23 cellular contexts compared by ENCODE assay signal in the genomic region with DNA sequence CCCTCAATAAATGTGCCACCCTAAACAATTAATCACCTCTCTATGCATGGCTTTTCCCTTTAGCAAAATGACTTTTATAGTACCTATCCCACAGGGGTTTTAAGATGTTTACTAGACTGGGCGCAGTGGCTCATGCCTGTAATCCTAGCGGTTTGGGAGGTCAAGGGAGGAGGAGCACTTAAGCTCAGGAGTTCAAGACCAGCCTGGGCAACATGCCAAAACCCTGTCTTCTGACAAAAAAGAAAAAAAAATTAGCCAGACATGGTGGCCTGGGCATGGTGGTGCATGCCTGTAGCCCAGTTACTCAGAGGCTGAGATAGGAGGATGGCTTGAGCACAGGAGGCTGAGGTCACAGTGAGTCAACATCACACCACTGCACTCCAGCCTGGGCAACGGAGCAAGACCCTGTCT. TPM values are rescaled to one million over a fixed set of nuclear protein-coding genes. Genes with fewer than 3 reads are reported as not detected.
DNase-seq lines count a peak whose midpoint lies in the region; ATAC-seq, FAIRE-seq and TF ChIP-seq lines count a peak whose summit lies in the region.
"Had no signal": no experiment of that assay in that cellular context is flagged by ENCODE, and none has a peak within 500 bp of the region (broad histone marks: within the 10 kb centered on the region; RNA-seq: fewer than 3 reads in every experiment).

No MANE protein-coding gene starts in this region.

- H3K4me3 Mint-ChIP-seq in MCF 10A (ENCODE audit: unreplicated experiment), result no peak overlapping the region
- H3K4me3 Mint-ChIP-seq in WTC11, result no peak overlapping the region
- no peak overlapping the region for H3K4me3 Mint-ChIP-seq in H9
- H3K4me3 Mint-ChIP-seq: CD14-positive monocyte, T-cell had no signal

- no peak overlapping the region for H2BK20ac ChIP-seq in H9 (ENCODE audit: low read depth, low read length, poor library complexity, severe bottlenecking)

- no peak overlapping the region for H2AK5ac ChIP-seq in H9 (ENCODE audit: insufficient read length, low read length)

- POLR2A ChIA-PET in MCF 10A (lab: Yijun Ruan, JAX), result interaction anchor here (0.6 to 1.4 kb wide), 3 partner anchors 10 to 825 kb away, joined by 3 read pairs; no protein-coding TSS in a partner anchor
- POLR2A ChIA-PET in WTC11 (lab: Charles Lee), result no interaction called here

- H2BK120ac ChIP-seq in H9 (ENCODE audit: low read depth, low read length, poor library complexity, severe bottlenecking), result no peak overlapping the region

- H3T11ph ChIP-seq in H9 (ENCODE audit: low read length), result no peak overlapping the region

- H3K79me2 ChIP-seq in H9 (ENCODE audit: insufficient read depth, low read length), result no peaks in the 10 kb centered on the region

- no peak for TF ChIP-seq CTCF in MCF 10A (IDR thresholded peaks at IDR 0.05; ENCODE audit: unreplicated experiment)
- TF ChIP-seq CTCF in breast epithelium (IDR thresholded peaks at IDR 0.05), result no peak
- TF ChIP-seq CTCF in dorsolateral prefrontal cortex (IDR thresholded peaks at IDR 0.05 in 54 of 56, conservative IDR thresholded peaks at IDR 0.05 in 2 of 56; ENCODE audit: low read depth in 1 of 56, partially characterized antibody in 56 of 56), result no peak
- TF ChIP-seq CTCF in WTC11 (IDR thresholded peaks at IDR 0.05), result no peak
- no peak for TF ChIP-seq CTCF in H9 (conservative IDR thresholded peaks at IDR 0.05)

- no peaks in the 10 kb centered on the region for H3K36me3 ChIP-seq in breast epithelium
- H3K36me3 ChIP-seq: adrenal gland, HAP-1, left lung, prostate gland, WERI-Rb-1 had no signal

- H3K79me1 ChIP-seq in H9 (ENCODE audit: insufficient read depth, low read depth, low read length, poor library complexity, severe bottlenecking), result no peaks in the 10 kb centered on the region

- H3K9me3 Mint-ChIP-seq in MCF 10A (ENCODE audit: unreplicated experiment) (no peaks in the 10 kb centered on the region), WTC11 (no peaks in the 10 kb centered on the region), H9 (no peaks in the 10 kb centered on the region)
- H3K9me3 Mint-ChIP-seq: CD14-positive monocyte, T-cell had no signal

- no peak overlapping the region for H2BK12ac ChIP-seq in H9 (ENCODE audit: insufficient read length, low read depth, low read length)

- no peaks in the 10 kb centered on the region for H3K27me3 ChIP-seq in breast epithelium
- no peaks in the 10 kb centered on the region for H3K27me3 ChIP-seq in dorsolateral prefrontal cortex
- H3K27me3 ChIP-seq in H9 (ENCODE audit: insufficient read depth, low read length), result no peaks in the 10 kb centered on the region
- H3K27me3 ChIP-seq: adrenal gland, left lung had no signal

- no peak for ATAC-seq in WTC11
- no peak for ATAC-seq in HG02884 (IDR thresholded peaks at IDR 0.05; ENCODE audit: unreplicated experiment)
- ATAC-seq: left lung, T-cell had no signal

- H3K4me1 ChIP-seq in breast epithelium (no peaks in the 10 kb centered on the region), H9 (ENCODE audit: insufficient read depth, low read length) (no peaks in the 10 kb centered on the region)
- H3K4me1 ChIP-seq: adrenal gland, HAP-1, left lung, prostate gland had no signal

- CTCF ChIA-PET in MCF 10A (lab: Yijun Ruan, JAX) (interaction anchor here (0.5 to 7.9 kb wide), 11 partner anchors 11 to 316 kb away, joined by 3 to 39 read pairs (median 4); no protein-coding TSS in a partner anchor), WTC11 (lab: Charles Lee) (interaction anchor here (0.8 to 1.3 kb wide), 4 partner anchors 14 to 308 kb away, joined by 3 to 6 read pairs (median 4); no protein-coding TSS in a partner anchor)

- TF ChIP-seq POLR2A in breast epithelium (IDR thresholded peaks at IDR 0.05), result no peak

- no CpG with 5 or more reads among the region's 3 CpGs for WGBS in H9 (ENCODE audit: extremely low coverage, insufficient read length, low lambda C conversion rate)

- H3K18ac ChIP-seq in H9 (ENCODE audit: insufficient read length, low read depth, low read length), result no peak overlapping the region

- H3K27ac ChIP-seq in breast epithelium, result no peak overlapping the region
- H3K27ac ChIP-seq in dorsolateral prefrontal cortex, result peak overlapping the region in 41 of 59 donors; percentile 2 to 88 (median 76)
- H3K27ac ChIP-seq in H9 (ENCODE audit: insufficient read length, low read depth, low read length), result no peak overlapping the region
- H3K27ac ChIP-seq: adrenal gland, KMS-11, left lung, prostate gland, WERI-Rb-1 had no signal

- intact Hi-C loops in MCF 10A (cut with micrococcal nuclease) (no loop called here), breast epithelium (cut with DNase I; ENCODE audit: low total_unique reads) (no loop called here), dorsolateral prefrontal cortex (cut with DNase I) (no loop called here)

- no peak overlapping the region for H3K23ac ChIP-seq in H9 (ENCODE audit: insufficient read length, low read depth, low read length)

- no peak overlapping the region for H4K5ac ChIP-seq in H9 (ENCODE audit: insufficient read length, low read depth, low read length)

- H3K36me3 Mint-ChIP-seq in MCF 10A (ENCODE audit: insufficient read depth, unreplicated experiment), result no peaks in the 10 kb centered on the region
- no peaks in the 10 kb centered on the region for H3K36me3 Mint-ChIP-seq in WTC11
- H3K36me3 Mint-ChIP-seq in H9 (ENCODE audit: insufficient read depth in 1 of 3, low read depth in 3 of 3), result no peaks in the 10 kb centered on the region
- H3K36me3 Mint-ChIP-seq: CD14-positive monocyte, T-cell had no signal

- no peak overlapping the region for H3K9ac ChIP-seq in H9 (ENCODE audit: extremely low read depth, insufficient read length, low read length)
- H3K9ac ChIP-seq: KMS-11 had no signal

- no peaks in the 10 kb centered on the region for H4K20me1 ChIP-seq in H9 (ENCODE audit: control insufficient read depth, insufficient read depth, insufficient read length)

- peak; percentile 9 for FAIRE-seq in urothelium cell line (lab: Jason Lieb, UNC)

- no peak overlapping the region for H4K91ac ChIP-seq in H9 (ENCODE audit: insufficient read length, low read depth, low read length)

- no TSS peak for BruUV-seq in MCF 10A (replicated peaks; lab: Mats Ljungman, UMichigan)

- H3K4me2 ChIP-seq in H9 (ENCODE audit: insufficient read depth, insufficient read length, low read length), result no peak overlapping the region
- H3K4me2 ChIP-seq: KMS-11 had no signal

- H3K27ac Mint-ChIP-seq in MCF 10A (ENCODE audit: low read depth, unreplicated experiment), result no peak overlapping the region
- no peak overlapping the region for H3K27ac Mint-ChIP-seq in WTC11
- no peak overlapping the region; a peak in 1 of 7 replicates for H3K27ac Mint-ChIP-seq in H9
- H3K27ac Mint-ChIP-seq: CD14-positive monocyte, T-cell had no signal

- no peak overlapping the region for H2BK5ac ChIP-seq in H9 (ENCODE audit: insufficient read length, low read length)

- no peak overlapping the region for H2BK15ac ChIP-seq in H9 (ENCODE audit: low read depth, low read length)

- H3K4me1 Mint-ChIP-seq in MCF 10A (ENCODE audit: insufficient read depth, unreplicated experiment), result peaks cover 23% of the 10 kb centered on the region
- H3K4me1 Mint-ChIP-seq in WTC11, result peaks cover 6% of the 10 kb centered on the region
- peaks cover 4% of the 10 kb centered on the region in 2 experiments; a peak in 2 of 4 replicates for H3K4me1 Mint-ChIP-seq in H9
- H3K4me1 Mint-ChIP-seq: T-cell had no signal

- H3K4me3 ChIP-seq in breast epithelium (no peak overlapping the region), dorsolateral prefrontal cortex (no peak overlapping the region)
- H3K4me3 ChIP-seq: adrenal gland, HAP-1, left lung, prostate gland had no signal

- H3K23me2 ChIP-seq in H9 (ENCODE audit: insufficient read length, low read depth, low read length, poor library complexity, severe bottlenecking), result no peaks in the 10 kb centered on the region

- H3K9me3 ChIP-seq in breast epithelium (no peaks in the 10 kb centered on the region), H9 (ENCODE audit: control insufficient read depth, low read depth, low read length) (no peaks in the 10 kb centered on the region)
- H3K9me3 ChIP-seq: adrenal gland, HAP-1, left lung, prostate gland had no signal

- H3K27me3 Mint-ChIP-seq in MCF 10A (ENCODE audit: insufficient read depth, unreplicated experiment) (no peaks in the 10 kb centered on the region), WTC11 (ENCODE audit: low read depth) (no peaks in the 10 kb centered on the region; the same call in 1 of the 2 replicates), H9 (ENCODE audit: low read depth) (no peaks in the 10 kb centered on the region; the same call in 1 of the 2 replicates)

- no peak overlapping the region for H3K56ac ChIP-seq in H9 (ENCODE audit: insufficient read length, low read depth, low read length)

- no peak overlapping the region for H3K4ac ChIP-seq in H9 (ENCODE audit: low read depth, low read length)

- DNase-seq in MCF 10A (ENCODE audit: unreplicated experiment) (peak; percentile 30), breast epithelium (ENCODE audit: low spot score in 2 of 2) (no peak), OCI-M1 (lab: John Stamatoyannopoulos, UW) (peak; percentile 16), dorsolateral prefrontal cortex (no peak), urothelium cell line (ENCODE audit: low spot score) (no peak), WTC11 (ENCODE audit: low spot score) (no peak), H9 (no peak)
- DNase-seq: activated CD4-positive, alpha-beta T cell treated with anti-CD3 and anti-CD28 coated beads, Interleukin-2, amount 50 U/mL, for 48 hours; activated gamma-delta T cell treated with Interleukin-2 at 50 U/mL for 16 hours; adrenal gland; central memory CD4-positive, alpha-beta T cell; DMS 273 treated with DMSO at 0.1 percent for 48 hours; head of caudate nucleus; left lung; NCI-H146; NCI-H2227 treated with DMSO at 0.1 percent for 48 hours; T-cell; WERI-Rb-1 had no signal

- no peak overlapping the region for H2AFZ ChIP-seq in H9 (ENCODE audit: low read length)

- no peak overlapping the region for H4K8ac ChIP-seq in H9 (replicated peaks; ENCODE audit: insufficient read length, low read depth, low read length)

- no peak overlapping the region for H3K14ac ChIP-seq in H9 (ENCODE audit: insufficient read depth, low read length)

RNA-seq across cellular contexts. Expression of gene SH3TC2, which starts 13.5 kb away (rescaled TPM):
- 6.2 and 7.2 TPM in 2 replicates for total RNA-seq in MCF 10A (2022)
- total RNA-seq in breast epithelium, result 1 to 10 TPM in 2 of 3 donors, under 1 TPM in 1; 0.48 to 9.4 (median 2.3) TPM
- total RNA-seq in dorsolateral prefrontal cortex, result 100 to 1,000 TPM in 11 of 120 experiments, 10 to 100 TPM in 105, 1 to 10 TPM in 4; 8.0 to 212 (median 45.8) TPM
- 0.18 to 0.78 TPM (median 0.61 TPM) in 3 replicates for total RNA-seq in WTC11 (2021)
- not detected in 2 replicates for total RNA-seq in H9 (2021)
- total RNA-seq: T-cell had no signal

Comparison
In these comparisons a context has a peak if more than half of its experiments do, and no peak if none do; other contexts are left out.
1. DNase-seq: peak in MCF 10A (single experiment) and OCI-M1 (single experiment); none in breast epithelium (0 of 2), dorsolateral prefrontal cortex (0 of 10), urothelium cell line (single experiment), WTC11 (single experiment) and H9 (single experiment).
2. H3K27ac ChIP-seq: peak in dorsolateral prefrontal cortex (41 of 59); none in breast epithelium (0 of 2) and H9 (single experiment).